In genomic region chr10:33334839-33335549, GRCh38 we compare ENCODE assay signal across 1 cellular context.
TF ChIP-seq lines count a peak whose summit lies in the region.

No MANE protein-coding gene starts in this region.

TF ChIP-seq in HepG2, 621 proteins besides CTCF, POLR2A, EP300 and RAD21 (continued from another document and continues in another):
- TF ChIP-seq HNF1B (CRISPR knock-in tag; IDR thresholded peaks at IDR 0.05) (peak; percentile 79; the same call in 1 of the 2 replicates), ZMYM3 (CRISPR knock-in tag; IDR thresholded peaks at IDR 0.05) (no peak), U2AF1 (optimal IDR thresholded peaks at IDR 0.05; ENCODE audit: low read depth, low read length) (no peak), ZBTB21 (CRISPR knock-in tag; IDR thresholded peaks at IDR 0.05) (no peak), ZNF296 (CRISPR knock-in tag; conservative IDR thresholded peaks at IDR 0.05) (no peak), CREM (IDR thresholded peaks at IDR 0.05) (no peak), CREM (CRISPR knock-in tag; IDR thresholded peaks at IDR 0.05) (no peak), KDM2A (CRISPR knock-in tag; IDR thresholded peaks at IDR 0.05; ENCODE audit: borderline replicate concordance, low read depth) (peak; percentile 52; the same call in 1 of the 2 replicates), ZNF713 (CRISPR knock-in tag; IDR thresholded peaks at IDR 0.05) (no peak), ZBTB26 (CRISPR knock-in tag; IDR thresholded peaks at IDR 0.05; ENCODE audit: borderline replicate concordance) (peak; percentile 48; the same call in 1 of the 2 replicates), GTF3A (CRISPR knock-in tag; conservative IDR thresholded peaks at IDR 0.05) (no peak), ZNF543 (CRISPR knock-in tag; IDR thresholded peaks at IDR 0.05) (0 out of 2 replicates have a peak, but pooled peaks have one; percentile 25), ZNF20 (CRISPR knock-in tag; IDR thresholded peaks at IDR 0.05) (no peak), ZMYM4 (CRISPR knock-in tag; IDR thresholded peaks at IDR 0.05) (peak; percentile 40; the same call in 1 of the 2 replicates), KAT2B (IDR thresholded peaks at IDR 0.05; ENCODE audit: borderline replicate concordance, low read depth, low read length) (no peak), SIN3B (IDR thresholded peaks at IDR 0.05; ENCODE audit: low read length) (no peak), TBX3 (IDR thresholded peaks at IDR 0.05; ENCODE audit: borderline replicate concordance) (no peak), SOX5 (CRISPR knock-in tag; IDR thresholded peaks at IDR 0.05; ENCODE audit: borderline replicate concordance) (peak; percentile 43; the same call in 1 of the 2 replicates), REPIN1 (CRISPR knock-in tag; IDR thresholded peaks at IDR 0.05; ENCODE audit: borderline replicate concordance, low read depth) (peak; percentile 51; the same call in 1 of the 2 replicates), CREB1 (IDR thresholded peaks at IDR 0.05) (no peak), CREB1 (CRISPR knock-in tag; IDR thresholded peaks at IDR 0.05) (no peak), BRD4 (CRISPR knock-in tag; IDR thresholded peaks at IDR 0.05) (no peak; the same call in 1 of the 2 replicates), BHLHE40 (IDR thresholded peaks at IDR 0.05; ENCODE audit: low read length) (no peak), ZNF724P (CRISPR knock-in tag; IDR thresholded peaks at IDR 0.05; ENCODE audit: borderline replicate concordance) (peak; percentile 32; the same call in 1 of the 2 replicates), RFX5 (IDR thresholded peaks at IDR 0.05; ENCODE audit: low read depth, low read length) (no peak), PHF20 (CRISPR knock-in tag; IDR thresholded peaks at IDR 0.05) (no peak), ELF4 (CRISPR knock-in tag; IDR thresholded peaks at IDR 0.05; ENCODE audit: borderline replicate concordance) (no peak), ZNF451 (CRISPR knock-in tag; IDR thresholded peaks at IDR 0.05) (0 out of 2 replicates have a peak, but pooled peaks have one; percentile 33), MTF1 (CRISPR knock-in tag; IDR thresholded peaks at IDR 0.05) (no peak), ZNF567 (CRISPR knock-in tag; IDR thresholded peaks at IDR 0.05; ENCODE audit: borderline replicate concordance) (no peak), ZNF34 (CRISPR knock-in tag; IDR thresholded peaks at IDR 0.05; ENCODE audit: borderline replicate concordance) (no peak), MLLT10 (CRISPR knock-in tag; IDR thresholded peaks at IDR 0.05) (no peak), ZNF83 (CRISPR knock-in tag; IDR thresholded peaks at IDR 0.05; ENCODE audit: borderline replicate concordance) (no peak), ZNF644 (CRISPR knock-in tag; IDR thresholded peaks at IDR 0.05; ENCODE audit: low read depth) (no peak), ZBTB20 (CRISPR knock-in tag; IDR thresholded peaks at IDR 0.05; ENCODE audit: borderline replicate concordance, low read depth) (no peak), POLR2G (IDR thresholded peaks at IDR 0.05; ENCODE audit: low read depth, low read length) (no peak; the same call in 1 of the 2 replicates), ZNF557 (CRISPR knock-in tag; IDR thresholded peaks at IDR 0.05) (no peak), RELA (CRISPR knock-in tag; IDR thresholded peaks at IDR 0.05) (no peak), PAWR (CRISPR knock-in tag; IDR thresholded peaks at IDR 0.05; ENCODE audit: borderline replicate concordance) (no peak), TRIM22 (IDR thresholded peaks at IDR 0.05) (no peak), CREBL2 (CRISPR knock-in tag; IDR thresholded peaks at IDR 0.05; ENCODE audit: borderline replicate concordance) (no peak), TFDP1 (CRISPR knock-in tag; IDR thresholded peaks at IDR 0.05; ENCODE audit: borderline replicate concordance) (peak; percentile 58; the same call in 1 of the 2 replicates)
- TF ChIP-seq, protein P1, sequence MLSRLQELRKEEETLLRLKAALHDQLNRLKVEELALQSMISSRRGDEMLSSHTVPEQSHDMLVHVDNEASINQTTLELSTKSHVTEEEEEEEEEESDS (CRISPR knock-in tag; IDR thresholded peaks at IDR 0.05; ENCODE audit: borderline replicate concordance): no peak
- TF ChIP-seq, protein P2, sequence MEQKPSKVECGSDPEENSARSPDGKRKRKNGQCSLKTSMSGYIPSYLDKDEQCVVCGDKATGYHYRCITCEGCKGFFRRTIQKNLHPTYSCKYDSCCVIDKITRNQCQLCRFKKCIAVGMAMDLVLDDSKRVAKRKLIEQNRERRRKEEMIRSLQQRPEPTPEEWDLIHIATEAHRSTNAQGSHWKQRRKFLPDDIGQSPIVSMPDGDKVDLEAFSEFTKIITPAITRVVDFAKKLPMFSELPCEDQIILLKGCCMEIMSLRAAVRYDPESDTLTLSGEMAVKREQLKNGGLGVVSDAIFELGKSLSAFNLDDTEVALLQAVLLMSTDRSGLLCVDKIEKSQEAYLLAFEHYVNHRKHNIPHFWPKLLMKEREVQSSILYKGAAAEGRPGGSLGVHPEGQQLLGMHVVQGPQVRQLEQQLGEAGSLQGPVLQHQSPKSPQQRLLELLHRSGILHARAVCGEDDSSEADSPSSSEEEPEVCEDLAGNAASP (CRISPR knock-in tag; IDR thresholded peaks at IDR 0.05; ENCODE audit: borderline replicate concordance): peak; percentile 19; the same call in 1 of the 2 replicates
- TF ChIP-seq, protein P3, sequence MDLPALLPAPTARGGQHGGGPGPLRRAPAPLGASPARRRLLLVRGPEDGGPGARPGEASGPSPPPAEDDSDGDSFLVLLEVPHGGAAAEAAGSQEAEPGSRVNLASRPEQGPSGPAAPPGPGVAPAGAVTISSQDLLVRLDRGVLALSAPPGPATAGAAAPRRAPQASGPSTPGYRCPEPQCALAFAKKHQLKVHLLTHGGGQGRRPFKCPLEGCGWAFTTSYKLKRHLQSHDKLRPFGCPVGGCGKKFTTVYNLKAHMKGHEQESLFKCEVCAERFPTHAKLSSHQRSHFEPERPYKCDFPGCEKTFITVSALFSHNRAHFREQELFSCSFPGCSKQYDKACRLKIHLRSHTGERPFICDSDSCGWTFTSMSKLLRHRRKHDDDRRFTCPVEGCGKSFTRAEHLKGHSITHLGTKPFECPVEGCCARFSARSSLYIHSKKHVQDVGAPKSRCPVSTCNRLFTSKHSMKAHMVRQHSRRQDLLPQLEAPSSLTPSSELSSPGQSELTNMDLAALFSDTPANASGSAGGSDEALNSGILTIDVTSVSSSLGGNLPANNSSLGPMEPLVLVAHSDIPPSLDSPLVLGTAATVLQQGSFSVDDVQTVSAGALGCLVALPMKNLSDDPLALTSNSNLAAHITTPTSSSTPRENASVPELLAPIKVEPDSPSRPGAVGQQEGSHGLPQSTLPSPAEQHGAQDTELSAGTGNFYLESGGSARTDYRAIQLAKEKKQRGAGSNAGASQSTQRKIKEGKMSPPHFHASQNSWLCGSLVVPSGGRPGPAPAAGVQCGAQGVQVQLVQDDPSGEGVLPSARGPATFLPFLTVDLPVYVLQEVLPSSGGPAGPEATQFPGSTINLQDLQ (CRISPR knock-in tag; IDR thresholded peaks at IDR 0.05): no peak
- TF ChIP-seq, protein P4, sequence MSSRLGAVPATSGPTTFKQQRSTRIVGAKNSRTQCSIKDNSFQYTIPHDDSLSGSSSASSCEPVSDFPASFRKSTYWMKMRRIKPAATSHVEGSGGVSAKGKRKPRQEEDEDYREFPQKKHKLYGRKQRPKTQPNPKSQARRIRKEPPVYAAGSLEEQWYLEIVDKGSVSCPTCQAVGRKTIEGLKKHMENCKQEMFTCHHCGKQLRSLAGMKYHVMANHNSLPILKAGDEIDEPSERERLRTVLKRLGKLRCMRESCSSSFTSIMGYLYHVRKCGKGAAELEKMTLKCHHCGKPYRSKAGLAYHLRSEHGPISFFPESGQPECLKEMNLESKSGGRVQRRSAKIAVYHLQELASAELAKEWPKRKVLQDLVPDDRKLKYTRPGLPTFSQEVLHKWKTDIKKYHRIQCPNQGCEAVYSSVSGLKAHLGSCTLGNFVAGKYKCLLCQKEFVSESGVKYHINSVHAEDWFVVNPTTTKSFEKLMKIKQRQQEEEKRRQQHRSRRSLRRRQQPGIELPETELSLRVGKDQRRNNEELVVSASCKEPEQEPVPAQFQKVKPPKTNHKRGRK (CRISPR knock-in tag; IDR thresholded peaks at IDR 0.05): no peak
- TF ChIP-seq, protein P5, sequence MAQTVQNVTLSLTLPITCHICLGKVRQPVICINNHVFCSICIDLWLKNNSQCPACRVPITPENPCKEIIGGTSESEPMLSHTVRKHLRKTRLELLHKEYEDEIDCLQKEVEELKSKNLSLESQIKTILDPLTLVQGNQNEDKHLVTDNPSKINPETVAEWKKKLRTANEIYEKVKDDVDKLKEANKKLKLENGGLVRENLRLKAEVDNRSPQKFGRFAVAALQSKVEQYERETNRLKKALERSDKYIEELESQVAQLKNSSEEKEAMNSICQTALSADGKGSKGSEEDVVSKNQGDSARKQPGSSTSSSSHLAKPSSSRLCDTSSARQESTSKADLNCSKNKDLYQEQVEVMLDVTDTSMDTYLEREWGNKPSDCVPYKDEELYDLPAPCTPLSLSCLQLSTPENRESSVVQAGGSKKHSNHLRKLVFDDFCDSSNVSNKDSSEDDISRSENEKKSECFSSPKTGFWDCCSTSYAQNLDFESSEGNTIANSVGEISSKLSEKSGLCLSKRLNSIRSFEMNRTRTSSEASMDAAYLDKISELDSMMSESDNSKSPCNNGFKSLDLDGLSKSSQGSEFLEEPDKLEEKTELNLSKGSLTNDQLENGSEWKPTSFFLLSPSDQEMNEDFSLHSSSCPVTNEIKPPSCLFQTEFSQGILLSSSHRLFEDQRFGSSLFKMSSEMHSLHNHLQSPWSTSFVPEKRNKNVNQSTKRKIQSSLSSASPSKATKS (CRISPR knock-in tag; IDR thresholded peaks at IDR 0.05): no peak
- TF ChIP-seq, protein P6, sequence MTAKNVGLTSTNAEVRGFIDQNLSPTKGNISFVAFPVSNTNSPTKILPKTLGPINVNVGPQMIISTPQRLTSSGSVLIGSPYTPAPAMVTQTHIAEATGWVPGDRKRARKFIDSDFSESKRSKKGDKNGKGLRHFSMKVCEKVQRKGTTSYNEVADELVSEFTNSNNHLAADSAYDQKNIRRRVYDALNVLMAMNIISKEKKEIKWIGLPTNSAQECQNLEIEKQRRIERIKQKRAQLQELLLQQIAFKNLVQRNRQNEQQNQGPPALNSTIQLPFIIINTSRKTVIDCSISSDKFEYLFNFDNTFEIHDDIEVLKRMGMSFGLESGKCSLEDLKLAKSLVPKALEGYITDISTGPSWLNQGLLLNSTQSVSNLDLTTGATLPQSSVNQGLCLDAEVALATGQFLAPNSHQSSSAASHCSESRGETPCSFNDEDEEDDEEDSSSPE (CRISPR knock-in tag; IDR thresholded peaks at IDR 0.05): peak; percentile 45; the same call in 1 of the 2 replicates
- TF ChIP-seq, protein P7, sequence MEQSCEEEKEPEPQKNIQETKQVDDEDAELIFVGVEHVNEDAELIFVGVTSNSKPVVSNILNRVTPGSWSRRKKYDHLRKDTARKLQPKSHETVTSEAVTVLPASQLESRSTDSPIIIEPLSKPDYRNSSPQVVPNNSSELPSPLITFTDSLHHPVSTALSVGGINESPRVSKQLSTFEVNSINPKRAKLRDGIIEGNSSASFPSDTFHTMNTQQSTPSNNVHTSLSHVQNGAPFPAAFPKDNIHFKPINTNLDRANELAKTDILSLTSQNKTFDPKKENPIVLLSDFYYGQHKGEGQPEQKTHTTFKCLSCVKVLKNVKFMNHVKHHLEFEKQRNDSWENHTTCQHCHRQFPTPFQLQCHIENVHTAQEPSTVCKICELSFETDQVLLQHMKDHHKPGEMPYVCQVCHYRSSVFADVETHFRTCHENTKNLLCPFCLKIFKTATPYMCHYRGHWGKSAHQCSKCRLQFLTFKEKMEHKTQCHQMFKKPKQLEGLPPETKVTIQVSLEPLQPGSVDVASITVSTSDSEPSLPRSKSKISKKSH (CRISPR knock-in tag; IDR thresholded peaks at IDR 0.05; ENCODE audit: borderline replicate concordance): peak; percentile 54; the same call in 1 of the 2 replicates
